In the genomic region with DNA sequence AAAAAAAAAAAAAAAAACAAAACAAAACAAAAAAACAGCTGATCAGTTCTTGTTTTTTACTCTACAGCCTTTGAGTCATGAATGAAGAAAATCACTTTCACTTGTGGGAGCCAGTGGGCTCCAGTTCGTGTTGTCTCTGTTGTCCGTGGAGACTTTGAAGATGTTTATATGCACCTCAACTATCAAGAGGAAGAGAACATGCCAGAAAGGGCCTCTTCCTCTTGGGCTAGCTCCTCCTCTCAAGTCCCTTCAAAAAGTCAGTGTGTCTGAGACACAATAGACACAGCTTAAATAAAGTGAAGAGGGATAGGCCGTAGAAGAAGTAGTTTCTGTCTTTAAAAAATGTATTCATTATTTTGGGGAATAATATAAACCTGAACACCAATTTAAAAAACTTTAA, we compare ENCODE assay signal across 1 cellular context.
TF ChIP-seq lines count a peak whose summit lies in the region.

No MANE protein-coding gene starts in this region.

TF ChIP-seq in IMR-90, 13 proteins besides CTCF, POLR2A, EP300 and RAD21:
- TF ChIP-seq SMC3 (IDR thresholded peaks at IDR 0.05; ENCODE audit: low read depth, low read length) (no peak), RCOR1 (IDR thresholded peaks at IDR 0.05; ENCODE audit: insufficient replicate concordance, low read length) (no peak), FOS (IDR thresholded peaks at IDR 0.05; ENCODE audit: low read depth, low read length) (no peak), MXI1 (IDR thresholded peaks at IDR 0.05; ENCODE audit: borderline replicate concordance, low read depth, low read length) (no peak), NFE2L2 (IDR thresholded peaks at IDR 0.05; ENCODE audit: low read depth, low read length) (no peak), RFX5 (IDR thresholded peaks at IDR 0.05; ENCODE audit: low read depth, low read length) (no peak), ELK1 (IDR thresholded peaks at IDR 0.05; ENCODE audit: borderline replicate concordance, low read depth, low read length) (no peak), CHD1 (IDR thresholded peaks at IDR 0.05; ENCODE audit: low read depth, low read length) (no peak), MAFK (IDR thresholded peaks at IDR 0.05; ENCODE audit: low read depth, low read length) (no peak)
